22 cellular contexts compared by ENCODE assay signal in genomic region chr18:7064346-7064745, GRCh38. TPM values are rescaled to one million over a fixed set of nuclear protein-coding genes. Genes with fewer than 3 reads are reported as not detected.
"Had no signal": no experiment of that assay in that cellular context is flagged by ENCODE, and none has a peak within 500 bp of the region (broad histone marks: within the 10 kb centered on the region; RNA-seq: fewer than 3 reads in every experiment).

No MANE protein-coding gene starts in this region.

- DNase-seq: activated CD4-positive, alpha-beta memory T cell treated with anti-CD3 and anti-CD28 coated beads, Interleukin-2, amount 10 ng/mL, durations not matched to agents 7 days and 5 days; activated CD4-positive, alpha-beta T cell treated with anti-CD3 and anti-CD28 coated beads, Interleukin-2, amount 10 ng/mL, durations not matched to agents 24 days and 14 days; activated effector memory CD4-positive, alpha-beta T cell treated with anti-CD3 and anti-CD28 coated beads, Interleukin-2, amount 50 U/mL, for 16 hours; activated naive CD4-positive, alpha-beta T cell treated with anti-CD3 and anti-CD28 coated beads, Interleukin-2, amount 50 U/mL, for 16 hours; activated naive CD8-positive, alpha-beta T cell treated with anti-CD3 and anti-CD28 coated beads, Interleukin-2, amount 50 U/mL, for 24 hours; body of pancreas; caudate nucleus; dermis blood vessel endothelial cell; effector memory CD4-positive, alpha-beta T cell; immature natural killer cell; left ventricle myocardium superior; mucosa of descending colon; nucleus accumbens; right lobe of liver; SK-N-SH; stimulated activated CD4-positive, alpha-beta T cell treated with anti-CD3 and anti-CD28 coated beads, Interleukin-15, amount 100 ng/mL, for 24 hours; stimulated activated naive B cell treated with anti-CD40 and anti-IgM and Interleukin-4, amounts not matched to agents 10 μg/mL and 1 μg/mL and 100 μg/mL, for 72 hours had no signal

- H3K4me1 Mint-ChIP-seq: activated CD4-positive, alpha-beta memory T cell treated with anti-CD3 and anti-CD28 coated beads, Interleukin-2, amount 10 ng/mL, durations not matched to agents 7 days and 5 days; activated CD4-positive, alpha-beta T cell treated with anti-CD3 and anti-CD28 coated beads, Interleukin-2, amount 10 ng/mL, durations not matched to agents 24 days and 14 days; activated naive CD8-positive, alpha-beta T cell treated with anti-CD3 and anti-CD28 coated beads, Interleukin-2, amount 50 U/mL, for 24 hours; immature natural killer cell; stimulated activated naive B cell treated with anti-CD40 and anti-IgM and Interleukin-4, amounts not matched to agents 10 μg/mL and 1 μg/mL and 100 μg/mL, for 72 hours had no signal

- H3K27me3 ChIP-seq: body of pancreas, right lobe of liver had no signal

- H3K36me3 Mint-ChIP-seq: immature natural killer cell; stimulated activated naive B cell treated with anti-CD40 and anti-IgM and Interleukin-4, amounts not matched to agents 10 μg/mL and 1 μg/mL and 100 μg/mL, for 72 hours had no signal

- H3K9me3 ChIP-seq: body of pancreas, mucosa of descending colon, right lobe of liver, SK-N-SH, thoracic aorta had no signal

- H3K27me3 Mint-ChIP-seq: activated CD4-positive, alpha-beta memory T cell treated with anti-CD3 and anti-CD28 coated beads, Interleukin-2, amount 10 ng/mL, durations not matched to agents 7 days and 5 days; activated CD4-positive, alpha-beta T cell treated with anti-CD3 and anti-CD28 coated beads, Interleukin-2, amount 10 ng/mL, durations not matched to agents 24 days and 14 days; activated naive CD8-positive, alpha-beta T cell treated with anti-CD3 and anti-CD28 coated beads, Interleukin-2, amount 50 U/mL, for 24 hours; stimulated activated naive B cell treated with anti-CD40 and anti-IgM and Interleukin-4, amounts not matched to agents 10 μg/mL and 1 μg/mL and 100 μg/mL, for 72 hours had no signal

- H3K4me3 Mint-ChIP-seq: activated CD4-positive, alpha-beta memory T cell treated with anti-CD3 and anti-CD28 coated beads, Interleukin-2, amount 10 ng/mL, durations not matched to agents 7 days and 5 days; activated CD4-positive, alpha-beta T cell treated with anti-CD3 and anti-CD28 coated beads, Interleukin-2, amount 10 ng/mL, durations not matched to agents 24 days and 14 days; activated naive CD8-positive, alpha-beta T cell treated with anti-CD3 and anti-CD28 coated beads, Interleukin-2, amount 50 U/mL, for 24 hours; immature natural killer cell; stimulated activated naive B cell treated with anti-CD40 and anti-IgM and Interleukin-4, amounts not matched to agents 10 μg/mL and 1 μg/mL and 100 μg/mL, for 72 hours had no signal

- H3K9me2 ChIP-seq: SK-N-SH had no signal

- H3K9ac ChIP-seq: SK-N-SH had no signal

- H3K27ac ChIP-seq: body of pancreas, right lobe of liver, skin epidermis, thoracic aorta had no signal

- H3K27ac Mint-ChIP-seq: activated CD4-positive, alpha-beta memory T cell treated with anti-CD3 and anti-CD28 coated beads, Interleukin-2, amount 10 ng/mL, durations not matched to agents 7 days and 5 days; activated CD4-positive, alpha-beta T cell treated with anti-CD3 and anti-CD28 coated beads, Interleukin-2, amount 10 ng/mL, durations not matched to agents 24 days and 14 days; activated naive CD8-positive, alpha-beta T cell treated with anti-CD3 and anti-CD28 coated beads, Interleukin-2, amount 50 U/mL, for 24 hours; immature natural killer cell; stimulated activated naive B cell treated with anti-CD40 and anti-IgM and Interleukin-4, amounts not matched to agents 10 μg/mL and 1 μg/mL and 100 μg/mL, for 72 hours had no signal

- H3K36me3 ChIP-seq: right lobe of liver, thoracic aorta had no signal

- H3K4me3 ChIP-seq: body of pancreas, mucosa of descending colon, right lobe of liver, skin epidermis, thoracic aorta had no signal

- H3K4me2 ChIP-seq: SK-N-SH had no signal

- H3K4me1 ChIP-seq: right lobe of liver had no signal

- ATAC-seq: activated CD4-positive, CD25-positive, alpha-beta regulatory T cell treated with anti-CD3 and anti-CD28 coated beads, Interleukin-2, amount 50 U/mL, for 24 hours; activated naive CD8-positive, alpha-beta T cell treated with anti-CD3 and anti-CD28 coated beads, Interleukin-2, amount 50 U/mL, for 24 hours; body of pancreas; left ventricle myocardium superior; mucosa of descending colon; right lobe of liver; stimulated activated naive B cell treated with anti-CD40 and anti-IgM and Interleukin-4, amounts not matched to agents 10 μg/mL and 1 μg/mL and 100 μg/mL, for 72 hours had no signal

- H3K9me3 Mint-ChIP-seq: activated CD4-positive, alpha-beta T cell treated with anti-CD3 and anti-CD28 coated beads, Interleukin-2, amount 10 ng/mL, durations not matched to agents 24 days and 14 days; activated naive CD8-positive, alpha-beta T cell treated with anti-CD3 and anti-CD28 coated beads, Interleukin-2, amount 50 U/mL, for 24 hours; stimulated activated naive B cell treated with anti-CD40 and anti-IgM and Interleukin-4, amounts not matched to agents 10 μg/mL and 1 μg/mL and 100 μg/mL, for 72 hours had no signal

RNA-seq across cellular contexts. Expression of gene LAMA1, which starts 53.3 kb away (rescaled TPM):
- total RNA-seq: activated CD4-positive, alpha-beta memory T cell treated with anti-CD3 and anti-CD28 coated beads, Interleukin-2, amount 10 ng/mL, durations not matched to agents 7 days and 5 days; activated CD4-positive, alpha-beta T cell treated with anti-CD3 and anti-CD28 coated beads, Interleukin-2, amount 10 ng/mL, durations not matched to agents 24 days and 14 days; endothelial cell of umbilical vein; T-helper 2 cell treated with Interferon-gamma antibody and Interleukin-4, amounts not matched to agents 100 ng/mL and 5 ng/mL, for 36 hours had no signal
- polyA plus RNA-seq: immature natural killer cell had no signal
